In genomic region chr12:23450810-23451209, GRCh38 we compare ENCODE assay signal across 10 cellular contexts.
"Had no signal": no experiment of that assay in that cellular context is flagged by ENCODE, and none has a peak within 500 bp of the region (broad histone marks: within the 10 kb centered on the region; RNA-seq: fewer than 3 reads in every experiment).

No MANE protein-coding gene starts in this region.

- H3K9me3 ChIP-seq: HAP-1 had no signal

- H3K4me3 ChIP-seq: GM23248, GM23338, HAP-1 had no signal

- H3K9ac ChIP-seq: GM23248 had no signal

- H3K4me1 ChIP-seq: HAP-1 had no signal

- DNase-seq: GM23248, GOT3, H7, H9, HCEC 1CT, HFFc6 had no signal

- FAIRE-seq: H54 had no signal

- ATAC-seq: GM23338, HCT116 had no signal

- H3K4me2 ChIP-seq: GM23338 had no signal

- H3K36me3 ChIP-seq: HAP-1 had no signal

- H3K27ac ChIP-seq: GM23248 had no signal

- H2AFZ ChIP-seq: GM23248, GM23338 had no signal
